9 cellular contexts compared by ENCODE assay signal in genomic region chr20:37897008-37897548, GRCh38. TPM values are rescaled to one million over a fixed set of nuclear protein-coding genes. Genes with fewer than 3 reads are reported as not detected.
DNase-seq lines count a peak whose midpoint lies in the region; ATAC-seq and TF ChIP-seq lines count a peak whose summit lies in the region.
"Had no signal": no experiment of that assay in that cellular context is flagged by ENCODE, and none has a peak within 500 bp of the region (broad histone marks: within the 10 kb centered on the region; RNA-seq: fewer than 3 reads in every experiment).

No MANE protein-coding gene starts in this region.

- H3K79me2 ChIP-seq in Loucy (ENCODE audit: insufficient read depth, low read length): no peaks in the 10 kb centered on the region

- H3K27ac Mint-ChIP-seq in brain: peak overlapping the region in 3 of 5 experiments; percentile 85 to 96 (median 88)

- TF ChIP-seq CTCF in Loucy (conservative IDR thresholded peaks at IDR 0.05; ENCODE audit: low read length) (peak; percentile 36), brain (conservative IDR thresholded peaks at IDR 0.05) (peak; percentile 22 to 54), suprapubic skin (IDR thresholded peaks at IDR 0.05) (no peak), Peyer's patch (IDR thresholded peaks at IDR 0.05) (no peak)

- DNase-seq in EH (ENCODE audit: low read depth): peak; percentile 35
- DNase-seq in left kidney (ENCODE audit: low read depth, low spot score): peak; percentile 49
- DNase-seq in suprapubic skin (ENCODE audit: low spot score in 2 of 2): no peak
- DNase-seq in Peyer's patch: no peak

- H2AFZ ChIP-seq in Loucy (ENCODE audit: low read length): no peak overlapping the region

- H3K9me2 ChIP-seq in Loucy (replicated peaks; ENCODE audit: low read depth, low read length): no peaks in the 10 kb centered on the region

- H3K4me2 ChIP-seq in Loucy (ENCODE audit: low read depth, low read length, poor library complexity, severe bottlenecking): no peak overlapping the region

- H3F3A ChIP-seq in Loucy (ENCODE audit: low read depth): no peaks in the 10 kb centered on the region

- H3K9me3 Mint-ChIP-seq in brain: peaks cover 0 to 6% (median 0%) of the 10 kb centered on the region in 5 experiments

- H3K9me3 ChIP-seq in Loucy (ENCODE audit: insufficient read depth, low read depth, low read length) (no peaks in the 10 kb centered on the region), suprapubic skin (no peaks in the 10 kb centered on the region), Peyer's patch (no peaks in the 10 kb centered on the region)

- no peak overlapping the region for H3K4me3 Mint-ChIP-seq in brain

- H3K27me3 Mint-ChIP-seq in brain: peaks cover 12% of the 10 kb centered on the region

- H3K4me1 Mint-ChIP-seq in brain: peaks cover 59% of the 10 kb centered on the region

- TF ChIP-seq EP300 in suprapubic skin (IDR thresholded peaks at IDR 0.05): no peak

- H3K27ac ChIP-seq in suprapubic skin: no peak overlapping the region
- no peak overlapping the region for H3K27ac ChIP-seq in Peyer's patch

- H3K9ac ChIP-seq in Loucy (ENCODE audit: low read depth, low read length, poor library complexity, severe bottlenecking): no peak overlapping the region

- no peaks in the 10 kb centered on the region for H3K4me1 ChIP-seq in Loucy (ENCODE audit: insufficient read depth, low read length, poor library complexity, severe bottlenecking)
- no peaks in the 10 kb centered on the region for H3K4me1 ChIP-seq in suprapubic skin
- H3K4me1 ChIP-seq in Peyer's patch: peaks cover 0 to 2% (median 0%) of the 10 kb centered on the region in 4 donors

- H3K4me3 ChIP-seq in Loucy (ENCODE audit: low read length, poor library complexity, severe bottlenecking): no peak overlapping the region
- no peak overlapping the region for H3K4me3 ChIP-seq in suprapubic skin
- H3K4me3 ChIP-seq in Peyer's patch: no peak overlapping the region

- H3K36me3 ChIP-seq in Loucy (ENCODE audit: insufficient read depth, low read length) (no peaks in the 10 kb centered on the region), suprapubic skin (no peaks in the 10 kb centered on the region), Peyer's patch (no peaks in the 10 kb centered on the region)

- 77% methylated on average over 7 of the region's 11 CpGs for WGBS in suprapubic skin

- TF ChIP-seq POLR2A in suprapubic skin (IDR thresholded peaks at IDR 0.05) (no peak), Peyer's patch (IDR thresholded peaks at IDR 0.05) (no peak)

- ATAC-seq in HG02884 (IDR thresholded peaks at IDR 0.05; ENCODE audit: unreplicated experiment) (no peak), GM18907 (IDR thresholded peaks at IDR 0.05; ENCODE audit: unreplicated experiment) (no peak)

- no peaks in the 10 kb centered on the region for H3K36me3 Mint-ChIP-seq in brain

- no peaks in the 10 kb centered on the region for H4K20me1 ChIP-seq in Loucy (ENCODE audit: insufficient read depth, low read length, poor library complexity, severe bottlenecking)

- H3K27me3 ChIP-seq in Loucy (ENCODE audit: insufficient read depth, low read length, poor library complexity, severe bottlenecking) (no peaks in the 10 kb centered on the region), suprapubic skin (peaks cover 16% of the 10 kb centered on the region), Peyer's patch (no peaks in the 10 kb centered on the region)

RNA-seq across cellular contexts. Expression of gene VSTM2L, which starts 5.8 kb away (rescaled TPM):
- 46.5 TPM for polyA plus RNA-seq in brain (ENCODE audit: insufficient read depth, low read depth, low replicate concordance)
- 1 to 10 TPM in 1 of 4 donors, under 1 TPM in 1, not detected in 2; 0.78 to 1.4 TPM for total RNA-seq in suprapubic skin
- total RNA-seq in Peyer's patch: 1 to 10 TPM in 1 of 4 donors, under 1 TPM in 2, not detected in 1; 0.57 to 3.7 (median 0.80) TPM
- total RNA-seq: T-helper 2 cell treated with Interferon-gamma antibody and Interleukin-4, amounts not matched to agents 100 ng/mL and 5 ng/mL, for 36 hours had no signal

Comparison
In these comparisons a context has a peak if more than half of its experiments do, and no peak if none do; other contexts are left out.
1. DNase-seq: peak in EH (single experiment) and left kidney (single experiment); none in suprapubic skin (0 of 2) and Peyer's patch (0 of 3).
2. CTCF ChIP-seq: peak in Loucy (single experiment) and brain (2 of 2); none in suprapubic skin (0 of 2) and Peyer's patch (0 of 6).